Comparison of ENCODE assay signal across 27 cellular contexts in genomic region chr1:247182994-247183393, GRCh38.
"Had no signal": no experiment of that assay in that cellular context is flagged by ENCODE, and none has a peak within 500 bp of the region (broad histone marks: within the 10 kb centered on the region; RNA-seq: fewer than 3 reads in every experiment).

No MANE protein-coding gene starts in this region.

- ATAC-seq: activated CD8-positive, alpha-beta T cell treated with anti-CD3 and anti-CD28 coated beads for 36 hours; activated T-cell treated with anti-CD3 and anti-CD28 coated beads, Interleukin-2, amount 50 U/mL, for 72 hours; activated T-helper 17 cell treated with anti-CD3 and anti-CD28 coated beads, Interleukin-2, amount 50 U/mL, for 72 hours had no signal

- H3K27me3 ChIP-seq: brain microvascular endothelial cell had no signal

- H3K9ac ChIP-seq: KMS-11 had no signal

- H3K4me2 ChIP-seq: KMS-11, PC-9 had no signal

- H3K4me3 Mint-ChIP-seq: activated CD4-positive, alpha-beta T cell treated with anti-CD3 and anti-CD28 coated beads, Interleukin-2, amount 10 ng/mL, durations not matched to agents 24 days and 14 days; activated CD8-positive, alpha-beta T cell treated with anti-CD3 and anti-CD28 coated beads for 36 hours; activated naive CD4-positive, alpha-beta T cell treated with anti-CD3 and anti-CD28 coated beads, Interleukin-2, amount 50 U/mL, for 24 hours; activated T-cell treated with anti-CD3 and anti-CD28 coated beads, Interleukin-2, amount 50 U/mL, for 72 hours; activated T-helper 17 cell treated with anti-CD3 and anti-CD28 coated beads, Interleukin-2, amount 50 U/mL, for 72 hours had no signal

- H3K4me1 Mint-ChIP-seq: activated CD4-positive, alpha-beta T cell treated with anti-CD3 and anti-CD28 coated beads, Interleukin-2, amount 10 ng/mL, durations not matched to agents 24 days and 14 days; activated T-helper 17 cell treated with anti-CD3 and anti-CD28 coated beads, Interleukin-2, amount 50 U/mL, for 72 hours had no signal

- H3K27ac ChIP-seq: brain microvascular endothelial cell, KMS-11, PC-9, WERI-Rb-1 had no signal

- H3K27ac Mint-ChIP-seq: activated CD4-positive, alpha-beta T cell treated with anti-CD3 and anti-CD28 coated beads, Interleukin-2, amount 10 ng/mL, durations not matched to agents 24 days and 14 days; activated CD8-positive, alpha-beta T cell treated with anti-CD3 and anti-CD28 coated beads for 36 hours; activated naive CD4-positive, alpha-beta T cell treated with anti-CD3 and anti-CD28 coated beads, Interleukin-2, amount 50 U/mL, for 24 hours; activated T-cell treated with anti-CD3 and anti-CD28 coated beads, Interleukin-2, amount 50 U/mL, for 72 hours; activated T-helper 17 cell treated with anti-CD3 and anti-CD28 coated beads, Interleukin-2, amount 50 U/mL, for 72 hours had no signal

- H2AFZ ChIP-seq: PC-9 had no signal

- H3K4me3 ChIP-seq: PC-9 had no signal

- DNase-seq: activated CD4-positive, alpha-beta T cell treated with anti-CD3 and anti-CD28 coated beads, Interleukin-2, amount 10 ng/mL, durations not matched to agents 24 days and 14 days; activated CD4-positive, alpha-beta T cell treated with anti-CD3 and anti-CD28 coated beads, Interleukin-2, amount 50 U/mL, for 4 hours; activated CD8-positive, alpha-beta T cell treated with anti-CD3 and anti-CD28 coated beads for 36 hours; activated effector memory CD4-positive, alpha-beta T cell treated with anti-CD3 and anti-CD28 coated beads, Interleukin-2, amount 50 U/mL, for 16 hours; activated naive CD4-positive, alpha-beta T cell treated with Interleukin-2 at 50 U/mL for 16 hours; activated T-cell treated with anti-CD3 and anti-CD28 coated beads, Interleukin-2, amount 50 U/mL, for 1 hour; activated T-cell treated with anti-CD3 and anti-CD28 coated beads, Interleukin-2, amount 50 U/mL, for 72 hours; anterior cingulate cortex; brain microvascular endothelial cell; central memory CD4-positive, alpha-beta T cell; NCI-H1105; NCI-H1436; NCI-H1694; NCI-H1930; NCI-H2081 treated with DMSO at 0.1 percent for 48 hours; NCI-H226; NCI-H510A; NCI-H526; NCI-H748 treated with DMSO at 0.1 percent for 48 hours; NK-92 treated with Interleukin-12 subunit alpha and Interleukin-12 subunit beta, amount 100 ng/mL, for 24 hours; PC-9; Right ventricle myocardium superior; T1000; WERI-Rb-1 had no signal

- H3K27me3 Mint-ChIP-seq: activated CD4-positive, alpha-beta T cell treated with anti-CD3 and anti-CD28 coated beads, Interleukin-2, amount 10 ng/mL, durations not matched to agents 24 days and 14 days; activated CD8-positive, alpha-beta T cell treated with anti-CD3 and anti-CD28 coated beads for 36 hours; activated naive CD4-positive, alpha-beta T cell treated with anti-CD3 and anti-CD28 coated beads, Interleukin-2, amount 50 U/mL, for 24 hours; activated T-helper 17 cell treated with anti-CD3 and anti-CD28 coated beads, Interleukin-2, amount 50 U/mL, for 72 hours had no signal
